ENCODE assay signal across 12 cellular contexts in genomic region chr10:69335613-69336012, GRCh38. TPM values are rescaled to one million over a fixed set of nuclear protein-coding genes. Genes with fewer than 3 reads are reported as not detected.
DNase-seq lines count a peak whose midpoint lies in the region; ATAC-seq, FAIRE-seq and TF ChIP-seq lines count a peak whose summit lies in the region.
"Had no signal": no experiment of that assay in that cellular context is flagged by ENCODE, and none has a peak within 500 bp of the region (broad histone marks: within the 10 kb centered on the region; RNA-seq: fewer than 3 reads in every experiment).

No MANE protein-coding gene starts in this region.

- H3K4me3 ChIP-seq in kidney (ENCODE audit: low read length in 2 of 2) = peak overlapping the region in 1 of 2 donors; percentile 26

- no peaks in the 10 kb centered on the region for H3K36me3 Mint-ChIP-seq in T-helper 1 cell treated with Interleukin-12 subunit alpha and Interleukin-12 subunit beta and Interleukin-4 antibody, amounts not matched to agents 30 μg/mL and 1 μg/mL, for 36 hours (ENCODE audit: low read depth)
- peaks cover 73% of the 10 kb centered on the region for H3K36me3 Mint-ChIP-seq in activated T-helper 17 cell treated with anti-CD3 and anti-CD28 coated beads, Interleukin-2, amount 50 U/mL, for 72 hours (ENCODE audit: low read depth)
- peaks cover 21% of the 10 kb centered on the region for H3K36me3 Mint-ChIP-seq in stimulated activated memory B cell treated with anti-CD40 and anti-IgM and Interleukin-4, amounts not matched to agents 10 μg/mL and 1 μg/mL and 100 μg/mL, for 72 hours

- no peak for FAIRE-seq in kidney (lab: Jason Lieb, UNC)

- H3K27me3 Mint-ChIP-seq in T-helper 1 cell treated with Interleukin-12 subunit alpha and Interleukin-12 subunit beta and Interleukin-4 antibody, amounts not matched to agents 30 μg/mL and 1 μg/mL, for 36 hours (ENCODE audit: low read depth) = no peaks in the 10 kb centered on the region
- H3K27me3 Mint-ChIP-seq in activated T-helper 17 cell treated with anti-CD3 and anti-CD28 coated beads, Interleukin-2, amount 50 U/mL, for 72 hours = no peaks in the 10 kb centered on the region
- no peaks in the 10 kb centered on the region for H3K27me3 Mint-ChIP-seq in stimulated activated memory B cell treated with anti-CD40 and anti-IgM and Interleukin-4, amounts not matched to agents 10 μg/mL and 1 μg/mL and 100 μg/mL, for 72 hours

- DNase-seq in T-helper 1 cell (no peak), kidney (no peak), Ammon's horn (ENCODE audit: low spot score) (no peak), NOMO-1 (lab: John Stamatoyannopoulos, UW; ENCODE audit: unreplicated experiment in 2 of 2) (no peak), HPDE6-E6E7 (ENCODE audit: extremely low spot score) (no peak)
- DNase-seq: 8988T; NCI-H1105; NK-92 treated with Interleukin-12 subunit alpha and Interleukin-12 subunit beta, amount 100 ng/mL, for 24 hours had no signal

- H3K4me3 Mint-ChIP-seq in T-helper 1 cell treated with Interleukin-12 subunit alpha and Interleukin-12 subunit beta and Interleukin-4 antibody, amounts not matched to agents 30 μg/mL and 1 μg/mL, for 36 hours = no peak overlapping the region
- H3K4me3 Mint-ChIP-seq in activated T-helper 17 cell treated with anti-CD3 and anti-CD28 coated beads, Interleukin-2, amount 50 U/mL, for 72 hours = peak overlapping the region; percentile 70
- peak overlapping the region; percentile 71 for H3K4me3 Mint-ChIP-seq in stimulated activated memory B cell treated with anti-CD40 and anti-IgM and Interleukin-4, amounts not matched to agents 10 μg/mL and 1 μg/mL and 100 μg/mL, for 72 hours

- no peaks in the 10 kb centered on the region for H3K36me3 ChIP-seq in kidney (ENCODE audit: control insufficient read depth in 1 of 2, insufficient read depth in 2 of 2, low read length in 2 of 2)

- peak overlapping the region; percentile 73 for H3K27ac Mint-ChIP-seq in T-helper 1 cell treated with Interleukin-12 subunit alpha and Interleukin-12 subunit beta and Interleukin-4 antibody, amounts not matched to agents 30 μg/mL and 1 μg/mL, for 36 hours
- peak overlapping the region; percentile 48 for H3K27ac Mint-ChIP-seq in activated T-helper 17 cell treated with anti-CD3 and anti-CD28 coated beads, Interleukin-2, amount 50 U/mL, for 72 hours
- H3K27ac Mint-ChIP-seq in stimulated activated memory B cell treated with anti-CD40 and anti-IgM and Interleukin-4, amounts not matched to agents 10 μg/mL and 1 μg/mL and 100 μg/mL, for 72 hours = peak overlapping the region; percentile 90

- no peak for ATAC-seq in activated T-helper 17 cell treated with anti-CD3 and anti-CD28 coated beads, Interleukin-2, amount 50 U/mL, for 72 hours (replicated peaks)
- ATAC-seq in stimulated activated memory B cell treated with anti-CD40 and anti-IgM and Interleukin-4, amounts not matched to agents 10 μg/mL and 1 μg/mL and 100 μg/mL, for 72 hours = no peak

- intact Hi-C loops in kidney (cut with DNase I) = no loop called here

- H3K9me3 ChIP-seq in kidney (ENCODE audit: control insufficient read depth in 1 of 2, low read length in 2 of 2) = no peaks in the 10 kb centered on the region

- TF ChIP-seq CTCF in kidney (IDR thresholded peaks at IDR 0.05; ENCODE audit: borderline replicate concordance, extremely low read depth, insufficient read depth) = no peak

- H3K4me1 Mint-ChIP-seq in T-helper 1 cell treated with Interleukin-12 subunit alpha and Interleukin-12 subunit beta and Interleukin-4 antibody, amounts not matched to agents 30 μg/mL and 1 μg/mL, for 36 hours (ENCODE audit: low read depth) = peaks cover 39% of the 10 kb centered on the region
- H3K4me1 Mint-ChIP-seq in activated T-helper 17 cell treated with anti-CD3 and anti-CD28 coated beads, Interleukin-2, amount 50 U/mL, for 72 hours = peaks cover 43% of the 10 kb centered on the region
- peaks cover 67% of the 10 kb centered on the region for H3K4me1 Mint-ChIP-seq in stimulated activated memory B cell treated with anti-CD40 and anti-IgM and Interleukin-4, amounts not matched to agents 10 μg/mL and 1 μg/mL and 100 μg/mL, for 72 hours

- H3K9me3 Mint-ChIP-seq in T-helper 1 cell treated with Interleukin-12 subunit alpha and Interleukin-12 subunit beta and Interleukin-4 antibody, amounts not matched to agents 30 μg/mL and 1 μg/mL, for 36 hours = no peaks in the 10 kb centered on the region
- H3K9me3 Mint-ChIP-seq in activated T-helper 17 cell treated with anti-CD3 and anti-CD28 coated beads, Interleukin-2, amount 50 U/mL, for 72 hours = no peaks in the 10 kb centered on the region
- H3K9me3 Mint-ChIP-seq in stimulated activated memory B cell treated with anti-CD40 and anti-IgM and Interleukin-4, amounts not matched to agents 10 μg/mL and 1 μg/mL and 100 μg/mL, for 72 hours = no peaks in the 10 kb centered on the region

- peak overlapping the region in 1 of 2 donors; percentile 41 for H3K9ac ChIP-seq in kidney (ENCODE audit: low read length in 2 of 2)
- H3K9ac ChIP-seq: parathyroid adenoma had no signal

- H3K27ac ChIP-seq in kidney (ENCODE audit: low read depth in 2 of 2, low read length in 2 of 2) = peak overlapping the region; percentile 56 to 81

- H3K4me1 ChIP-seq in kidney (ENCODE audit: control insufficient read depth in 1 of 2, insufficient read depth in 1 of 2, low read depth in 1 of 2, low read length in 2 of 2) = peaks cover 51% of the 10 kb centered on the region in 2 donors

RNA-seq across cellular contexts. Expression of gene HK1, which starts 57.3 kb away (rescaled TPM):
- 100 to 1,000 TPM; 216 to 221 TPM for total RNA-seq in activated T-helper 17 cell treated with anti-CD3 and anti-CD28 coated beads, Interleukin-2, amount 50 U/mL, for 72 hours
- total RNA-seq in kidney = 84.9 TPM
- 35.9 TPM for polyA plus RNA-seq in kidney (ENCODE audit: insufficient read depth, low read depth, low replicate concordance)
